ENCODE assay signal across 21 cellular contexts in the genomic region with DNA sequence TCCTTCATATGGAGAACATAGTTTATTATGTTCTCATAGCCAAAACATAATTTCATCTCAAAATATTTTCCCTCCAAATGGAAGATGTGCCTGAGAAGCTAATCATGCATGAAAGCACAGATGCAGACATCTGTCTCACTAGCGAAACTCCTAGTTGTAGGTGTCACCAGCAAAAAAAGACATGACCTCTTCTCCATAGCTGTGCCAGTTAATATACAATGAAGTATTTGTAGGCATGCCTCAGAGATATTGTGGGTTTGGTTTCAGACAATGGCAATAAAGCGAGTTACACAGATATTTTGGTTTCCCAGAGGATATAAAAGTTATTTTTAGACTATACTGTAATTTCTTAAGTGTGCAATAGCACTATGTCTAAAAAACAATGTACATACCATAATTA. TPM values are rescaled to one million over a fixed set of nuclear protein-coding genes. Genes with fewer than 3 reads are reported as not detected.
DNase-seq lines count a peak whose midpoint lies in the region; ATAC-seq and TF ChIP-seq lines count a peak whose summit lies in the region.
"Had no signal": no experiment of that assay in that cellular context is flagged by ENCODE, and none has a peak within 500 bp of the region (broad histone marks: within the 10 kb centered on the region; RNA-seq: fewer than 3 reads in every experiment).

No MANE protein-coding gene starts in this region.

- WGBS in gastroesophageal sphincter (ENCODE audit: low coverage in 1 of 2), 2 donors, result 65 to 69% methylated on average over 2 of the region's 2 CpGs
- 20 to 73% methylated on average over 2 of the region's 2 CpGs for WGBS in sigmoid colon, 2 donors

- ATAC-seq in HG03432 (IDR thresholded peaks at IDR 0.05; ENCODE audit: unreplicated experiment) (peak; percentile 63), gastroesophageal sphincter (no peak), esophagus mucosa (no peak)
- ATAC-seq in stimulated activated memory B cell treated with anti-CD40 and anti-IgM and Interleukin-4, amounts not matched to agents 10 μg/mL and 1 μg/mL and 100 μg/mL, for 72 hours, result no peak
- ATAC-seq: CD8-positive, alpha-beta T cell; GM12878 had no signal

- H3K27ac ChIP-seq in gastroesophageal sphincter (peak overlapping the region in 3 of 4 donors; percentile 68 to 73 (median 72)), sigmoid colon (peak overlapping the region in 3 of 4 donors; percentile 49 to 67 (median 65))
- H3K27ac ChIP-seq: 22Rv1, BLaER1, C4-2B had no signal

- H3K4me1 ChIP-seq in gastroesophageal sphincter, result peaks cover 0 to 46% (median 10%) of the 10 kb centered on the region in 3 donors
- peaks cover 0 to 32% (median 26%) of the 10 kb centered on the region in 4 donors for H3K4me1 ChIP-seq in sigmoid colon
- H3K4me1 ChIP-seq: BLaER1, Caco-2, HAP-1 had no signal

- DNase-seq in NCI-H1694 treated with DMSO at 0.1 percent for 48 hours (lab: John Stamatoyannopoulos, UW) (peak; percentile 1), NCI-H1694 (lab: John Stamatoyannopoulos, UW) (no peak), sigmoid colon (no peak), GDM1 (lab: John Stamatoyannopoulos, UW) (no peak)
- DNase-seq: Caco-2; CD4-positive, CD25-positive, alpha-beta regulatory T cell; CD8-positive, alpha-beta T cell; DMS153; DND-41; GOT3; HFFc6 had no signal

- peaks cover 6% of the 10 kb centered on the region for H3K4me1 Mint-ChIP-seq in stimulated activated memory B cell treated with anti-CD40 and anti-IgM and Interleukin-4, amounts not matched to agents 10 μg/mL and 1 μg/mL and 100 μg/mL, for 72 hours
- H3K4me1 Mint-ChIP-seq: B cell; CD4-positive, CD25-positive, alpha-beta regulatory T cell had no signal

- no peak for TF ChIP-seq EP300 in gastroesophageal sphincter (IDR thresholded peaks at IDR 0.05)
- no peak for TF ChIP-seq EP300 in sigmoid colon (IDR thresholded peaks at IDR 0.05)

- H3K9me3 ChIP-seq in gastroesophageal sphincter (no peaks in the 10 kb centered on the region), sigmoid colon (no peaks in the 10 kb centered on the region)
- H3K9me3 ChIP-seq: BLaER1, Caco-2, HAP-1 had no signal

- H3K36me3 ChIP-seq in gastroesophageal sphincter (peaks cover 0 to 20% of the 10 kb centered on the region in 2 donors), sigmoid colon (peaks cover 0 to 31% (median 3%) of the 10 kb centered on the region in 4 donors)
- H3K36me3 ChIP-seq: BLaER1, HAP-1 had no signal

- peaks cover 5% of the 10 kb centered on the region for H3K27me3 Mint-ChIP-seq in stimulated activated memory B cell treated with anti-CD40 and anti-IgM and Interleukin-4, amounts not matched to agents 10 μg/mL and 1 μg/mL and 100 μg/mL, for 72 hours
- H3K27me3 Mint-ChIP-seq: CD4-positive, CD25-positive, alpha-beta regulatory T cell had no signal

- H3K27ac Mint-ChIP-seq in stimulated activated memory B cell treated with anti-CD40 and anti-IgM and Interleukin-4, amounts not matched to agents 10 μg/mL and 1 μg/mL and 100 μg/mL, for 72 hours, result no peak overlapping the region
- H3K27ac Mint-ChIP-seq: B cell; CD4-positive, CD25-positive, alpha-beta regulatory T cell; CD8-positive, alpha-beta T cell; HFFc6 had no signal

- H3K4me3 ChIP-seq in gastroesophageal sphincter, result no peak overlapping the region
- H3K4me3 ChIP-seq in sigmoid colon, result no peak overlapping the region
- H3K4me3 ChIP-seq: BLaER1, GM12878, HAP-1 had no signal

- peaks cover 1% of the 10 kb centered on the region for H3K9me3 Mint-ChIP-seq in stimulated activated memory B cell treated with anti-CD40 and anti-IgM and Interleukin-4, amounts not matched to agents 10 μg/mL and 1 μg/mL and 100 μg/mL, for 72 hours
- H3K9me3 Mint-ChIP-seq: HFFc6 had no signal

- H3K36me3 Mint-ChIP-seq in stimulated activated memory B cell treated with anti-CD40 and anti-IgM and Interleukin-4, amounts not matched to agents 10 μg/mL and 1 μg/mL and 100 μg/mL, for 72 hours, result peaks cover 4% of the 10 kb centered on the region
- H3K36me3 Mint-ChIP-seq: CD4-positive, CD25-positive, alpha-beta regulatory T cell; CD8-positive, alpha-beta T cell had no signal

- TF ChIP-seq POLR2A in gastroesophageal sphincter (IDR thresholded peaks at IDR 0.05) (no peak), sigmoid colon (IDR thresholded peaks at IDR 0.05) (no peak)

- intact Hi-C loops in sigmoid colon (cut with DNase I), result no loop called here

- no peak overlapping the region for H3K4me3 Mint-ChIP-seq in stimulated activated memory B cell treated with anti-CD40 and anti-IgM and Interleukin-4, amounts not matched to agents 10 μg/mL and 1 μg/mL and 100 μg/mL, for 72 hours
- H3K4me3 Mint-ChIP-seq: B cell; CD4-positive, CD25-positive, alpha-beta regulatory T cell; CD8-positive, alpha-beta T cell; HFFc6 had no signal

- H3K27me3 ChIP-seq in gastroesophageal sphincter (no peaks in the 10 kb centered on the region), sigmoid colon (no peaks in the 10 kb centered on the region)
- H3K27me3 ChIP-seq: BLaER1 had no signal

- TF ChIP-seq CTCF in gastroesophageal sphincter (IDR thresholded peaks at IDR 0.05), result no peak
- no peak for TF ChIP-seq CTCF in sigmoid colon (IDR thresholded peaks at IDR 0.05)

RNA-seq across cellular contexts. Expression of a gene that starts 47.1 kb away (rescaled TPM):
- total RNA-seq in gastroesophageal sphincter (100 to 1,000 TPM; 126 to 358 (median 212) TPM), sigmoid colon (100 to 1,000 TPM; 138 to 209 (median 149) TPM), esophagus mucosa (1.7 TPM)
- polyA plus RNA-seq in sigmoid colon, result 1 to 10 TPM; 5.5 to 9.0 (median 7.4) TPM

Comparison
In these comparisons a context has a peak if more than half of its experiments do, and no peak if none do; other contexts are left out.
1. RNA of a gene that starts 47.1 kb away (total RNA-seq): 126 to 358 TPM in gastroesophageal sphincter and 138 to 209 TPM in sigmoid colon; 1.7 TPM in esophagus mucosa (single experiment); every median in the first group is over 10 times any median in the second.